Comparison of ENCODE assay signal across 16 cellular contexts in genomic region chrX:16491461-16491860, GRCh38.
"Had no signal": no experiment of that assay in that cellular context is flagged by ENCODE, and none has a peak within 500 bp of the region (broad histone marks: within the 10 kb centered on the region; RNA-seq: fewer than 3 reads in every experiment).

No MANE protein-coding gene starts in this region.

- H3K4me1 Mint-ChIP-seq: activated CD8-positive, alpha-beta memory T cell treated with anti-CD3 and anti-CD28 coated beads, Interleukin-2, amount 10 ng/mL, durations not matched to agents 7 days and 5 days; memory B cell; nephron had no signal

- DNase-seq: activated CD4-positive, alpha-beta T cell treated with anti-CD3 and anti-CD28 coated beads, Interleukin-2, amount 50 U/mL, for 4 hours; activated CD4-positive, CD25-positive, alpha-beta regulatory T cell treated with anti-CD3 and anti-CD28 coated beads, Interleukin-2, amount 50 U/mL, for 72 hours; activated CD8-positive, alpha-beta memory T cell treated with anti-CD3 and anti-CD28 coated beads, Interleukin-2, amount 10 ng/mL, durations not matched to agents 7 days and 5 days; activated gamma-delta T cell; activated naive CD8-positive, alpha-beta T cell treated with anti-CD3 and anti-CD28 coated beads for 36 hours; activated T-cell treated with anti-CD3 and anti-CD28 coated beads, Interleukin-2, amount 50 U/mL, for 24 hours; ovary; stimulated activated CD4-positive, alpha-beta T cell treated with anti-CD3 and anti-CD28 coated beads, Interleukin-15, amount 100 ng/mL, for 24 hours; stimulated activated CD4-positive, alpha-beta T cell treated with anti-CD3 and anti-CD28 coated beads, Interleukin-4, amount 100 ng/mL, for 24 hours; testis had no signal

- H3K4me3 ChIP-seq: esophagus muscularis mucosa, ovary, testis had no signal

- H3K27ac Mint-ChIP-seq: activated CD8-positive, alpha-beta memory T cell treated with anti-CD3 and anti-CD28 coated beads, Interleukin-2, amount 10 ng/mL, durations not matched to agents 7 days and 5 days; activated naive CD8-positive, alpha-beta T cell treated with anti-CD3 and anti-CD28 coated beads for 36 hours; activated T-cell treated with anti-CD3 and anti-CD28 coated beads, Interleukin-2, amount 50 U/mL, for 24 hours; memory B cell; nephron; stimulated activated naive CD8-positive, alpha-beta T cell treated with anti-CD3 and anti-CD28 coated beads, Interleukin-15, Interleukin-2, amounts not matched to agents 100 ng/mL and 50 ng/mL, for 24 hours; T-helper 2 cell treated with Interferon-gamma antibody and Interleukin-4, amounts not matched to agents 5 μg/mL and 100 μg/mL, for 36 hours had no signal

- H3K27ac ChIP-seq: esophagus muscularis mucosa, ovary, testis had no signal

- H3K27me3 Mint-ChIP-seq: activated naive CD8-positive, alpha-beta T cell treated with anti-CD3 and anti-CD28 coated beads for 36 hours; stimulated activated naive CD8-positive, alpha-beta T cell treated with anti-CD3 and anti-CD28 coated beads, Interleukin-15, Interleukin-2, amounts not matched to agents 100 ng/mL and 50 ng/mL, for 24 hours had no signal

- H3K36me3 Mint-ChIP-seq: activated CD8-positive, alpha-beta memory T cell treated with anti-CD3 and anti-CD28 coated beads, Interleukin-2, amount 10 ng/mL, durations not matched to agents 7 days and 5 days; activated naive CD8-positive, alpha-beta T cell treated with anti-CD3 and anti-CD28 coated beads for 36 hours; memory B cell had no signal

- ATAC-seq: activated CD8-positive, alpha-beta memory T cell treated with anti-CD3 and anti-CD28 coated beads, Interleukin-2, amount 10 ng/mL, durations not matched to agents 7 days and 5 days; left lobe of liver had no signal

- H3K9me3 Mint-ChIP-seq: activated naive CD8-positive, alpha-beta T cell treated with anti-CD3 and anti-CD28 coated beads for 36 hours; activated T-cell treated with anti-CD3 and anti-CD28 coated beads, Interleukin-2, amount 50 U/mL, for 24 hours; memory B cell; stimulated activated naive CD8-positive, alpha-beta T cell treated with anti-CD3 and anti-CD28 coated beads, Interleukin-15, Interleukin-2, amounts not matched to agents 100 ng/mL and 50 ng/mL, for 24 hours; T-helper 2 cell treated with Interferon-gamma antibody and Interleukin-4, amounts not matched to agents 5 μg/mL and 100 μg/mL, for 36 hours had no signal

- H3K27me3 ChIP-seq: esophagus muscularis mucosa, ovary, testis had no signal

- H3K4me3 Mint-ChIP-seq: activated CD8-positive, alpha-beta memory T cell treated with anti-CD3 and anti-CD28 coated beads, Interleukin-2, amount 10 ng/mL, durations not matched to agents 7 days and 5 days; activated naive CD8-positive, alpha-beta T cell treated with anti-CD3 and anti-CD28 coated beads for 36 hours; activated T-cell treated with anti-CD3 and anti-CD28 coated beads, Interleukin-2, amount 50 U/mL, for 24 hours; memory B cell; nephron; stimulated activated naive CD8-positive, alpha-beta T cell treated with anti-CD3 and anti-CD28 coated beads, Interleukin-15, Interleukin-2, amounts not matched to agents 100 ng/mL and 50 ng/mL, for 24 hours; T-helper 2 cell treated with Interferon-gamma antibody and Interleukin-4, amounts not matched to agents 5 μg/mL and 100 μg/mL, for 36 hours had no signal
